In the genomic region with DNA sequence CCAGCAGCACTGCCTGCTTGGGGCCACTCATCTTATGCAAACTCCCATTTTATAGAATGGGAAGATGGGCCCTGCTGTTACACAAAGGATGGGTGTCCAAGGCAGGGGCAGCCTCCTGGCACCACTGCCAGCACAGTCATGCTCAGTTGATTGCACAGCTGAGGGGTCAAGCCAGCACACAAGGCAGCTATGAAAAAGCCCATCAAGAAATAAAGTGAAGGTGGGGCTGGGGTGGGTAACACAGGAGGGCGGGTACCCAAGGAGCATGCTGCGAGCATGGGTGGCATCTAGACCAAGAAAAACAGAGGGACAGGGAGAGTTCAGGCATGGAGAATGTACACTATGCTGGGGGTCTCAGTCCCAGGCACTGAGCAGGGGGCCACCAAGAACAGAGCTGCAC, we compare ENCODE assay signal across 18 cellular contexts.
"Had no signal": no experiment of that assay in that cellular context is flagged by ENCODE, and none has a peak within 500 bp of the region (broad histone marks: within the 10 kb centered on the region; RNA-seq: fewer than 3 reads in every experiment).

No MANE protein-coding gene starts in this region.

- H3K4me3 ChIP-seq: K562 had no signal

- DNase-seq: Kasumi-1; MM.1S; NCI-H1417 treated with DMSO at 0.1 percent for 48 hours; NCI-H1694 treated with DMSO at 0.1 percent for 48 hours; NCI-H1930; NCI-H2227 treated with DMSO at 0.1 percent for 48 hours; NCI-H524; NCI-H526 treated with DMSO at 0.1 percent for 48 hours; NCI-H748 treated with DMSO at 0.1 percent for 48 hours; NK-92 treated with Interleukin-12 subunit alpha and Interleukin-12 subunit beta, amount 100 ng/mL, for 24 hours; PC-3; SHP77; SK-N-SH; SW 1271 had no signal

- H3K4me1 Mint-ChIP-seq: IgD-negative memory B cell had no signal

- H3K9ac ChIP-seq: KMS-11, SK-N-SH had no signal

- H3K9me3 ChIP-seq: SK-N-SH had no signal

- H3K27ac ChIP-seq: KMS-11, RWPE1 had no signal

- H3K4me2 ChIP-seq: KMS-11, SK-N-SH had no signal

- H3K4me3 Mint-ChIP-seq: IgD-negative memory B cell had no signal

- H3K36me3 Mint-ChIP-seq: IgD-negative memory B cell had no signal

- H3K9me3 Mint-ChIP-seq: IgD-negative memory B cell had no signal
